In the genomic region with DNA sequence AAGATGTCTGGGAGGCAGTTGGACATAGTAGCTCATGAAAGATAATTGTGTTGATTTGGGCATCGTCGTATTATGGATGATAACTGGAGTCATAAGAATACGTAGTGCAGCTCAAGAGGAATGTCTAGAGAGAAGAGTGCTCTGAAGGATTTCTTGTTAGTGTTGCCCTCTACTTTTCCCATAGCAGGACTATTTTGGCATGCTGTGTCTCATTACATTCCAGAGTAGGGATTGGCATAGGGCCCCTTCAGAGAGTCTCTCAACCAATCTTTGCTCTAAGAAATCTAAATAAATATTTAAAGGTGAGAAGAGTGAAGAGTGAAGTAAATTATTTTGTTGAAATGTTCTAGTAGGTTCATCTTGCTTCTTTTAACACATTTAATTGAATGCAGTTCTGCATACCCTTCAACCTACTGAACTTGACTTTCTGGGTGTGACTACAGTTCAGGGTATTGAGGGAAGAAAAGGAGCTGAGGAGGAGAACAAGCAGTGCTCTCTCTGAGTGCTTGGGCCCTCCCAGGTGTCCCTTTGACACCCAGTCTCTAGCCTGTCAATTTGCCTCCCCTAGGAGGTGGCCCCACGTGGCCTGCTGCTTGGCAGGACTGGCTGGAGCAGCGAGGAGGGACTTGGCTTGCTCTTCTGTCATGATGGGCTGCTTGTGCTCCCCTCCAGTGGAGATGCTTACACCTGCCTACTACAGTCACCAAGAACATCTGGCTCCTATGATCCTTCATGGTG, we compare ENCODE assay signal across 20 cellular contexts.
"Had no signal": no experiment of that assay in that cellular context is flagged by ENCODE, and none has a peak within 500 bp of the region (broad histone marks: within the 10 kb centered on the region; RNA-seq: fewer than 3 reads in every experiment).

No MANE protein-coding gene starts in this region.

- DNase-seq: activated B cell treated with CpG ODN at 0.5 μM for 24 hours; activated CD4-positive, alpha-beta memory T cell treated with anti-CD3 and anti-CD28 coated beads for 36 hours; activated CD4-positive, alpha-beta T cell treated with anti-CD3 and anti-CD28 coated beads for 1 hour; activated CD4-positive, alpha-beta T cell treated with anti-CD3 and anti-CD28 coated beads, Interleukin-2, amount 10 ng/mL, durations not matched to agents 24 days and 14 days; activated CD8-positive, alpha-beta memory T cell treated with anti-CD3 and anti-CD28 coated beads for 24 hours; activated effector memory CD4-positive, alpha-beta T cell treated with anti-CD3 and anti-CD28 coated beads, Interleukin-2, amount 50 U/mL, for 16 hours; activated naive CD4-positive, alpha-beta T cell treated with Interleukin-2 at 50 U/mL for 16 hours; activated T-cell treated with anti-CD3 and anti-CD28 coated beads, Interleukin-2, amount 50 U/mL, for 4 hours; amygdala; MM.1S; NCI-H1105; NCI-H1436; NCI-H1694 treated with DMSO at 0.1 percent for 48 hours; NCI-H2081; NCI-H446; NCI-H524; PC-3; SHP77 treated with DMSO at 0.1 percent for 48 hours; T-helper 2 cell; T1000 had no signal

- ATAC-seq: activated T-cell treated with anti-CD3 and anti-CD28 coated beads, Interleukin-2, amount 50 U/mL, for 4 hours; PC-3 had no signal
